16 cellular contexts compared by ENCODE assay signal in the genomic region with DNA sequence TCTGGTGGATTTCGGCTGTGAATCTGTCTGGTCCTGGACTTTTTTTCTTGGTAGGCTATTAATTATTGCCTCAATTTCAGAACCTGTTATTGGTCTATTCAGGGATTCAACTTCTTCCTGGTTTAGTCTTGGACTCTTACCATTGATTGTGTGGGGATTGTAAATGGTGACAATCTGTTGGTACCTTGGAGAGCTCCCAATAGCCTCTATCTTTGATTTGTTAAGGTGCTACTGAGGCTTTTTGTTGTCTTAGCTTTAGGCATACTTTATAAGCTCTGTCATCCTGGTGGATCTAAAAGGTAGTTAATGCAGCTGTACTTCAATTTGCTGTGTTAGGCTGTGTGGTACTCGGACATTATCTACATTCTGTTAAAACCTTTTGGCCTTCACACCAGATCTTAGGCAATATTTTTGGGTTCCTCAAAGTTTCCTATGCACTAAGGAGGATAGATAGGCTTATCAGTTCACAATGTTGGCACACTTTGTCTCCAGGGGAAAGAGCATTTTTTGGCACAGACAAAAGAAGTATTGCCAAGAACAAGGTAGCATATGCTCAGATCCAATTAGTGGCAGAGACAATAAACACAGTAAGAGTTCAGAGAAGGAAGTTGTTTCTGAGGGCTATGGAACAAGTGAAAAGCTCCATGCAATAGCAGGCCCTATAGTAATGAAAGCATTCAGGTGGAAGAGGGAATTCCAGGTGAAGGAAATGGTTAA.
DNase-seq lines count a peak whose midpoint lies in the region; ATAC-seq, FAIRE-seq and TF ChIP-seq lines count a peak whose summit lies in the region.
"Had no signal": no experiment of that assay in that cellular context is flagged by ENCODE, and none has a peak within 500 bp of the region (broad histone marks: within the 10 kb centered on the region; RNA-seq: fewer than 3 reads in every experiment).

No MANE protein-coding gene starts in this region.

- no TSS peak for BruUV-seq in K562 (replicated peaks; lab: Mats Ljungman, UMichigan)

- H3K4me3 ChIP-seq in H7 (ENCODE audit: insufficient read depth, low read depth, low read length) (no peak overlapping the region), NB4 (ENCODE audit: low read depth, low read length) (no peak overlapping the region), K562 (no peak overlapping the region)
- H3K4me3 ChIP-seq: tibial artery had no signal

- no peak for TF ChIP-seq RAD21 in K562 (CRISPR knock-in tag; conservative IDR thresholded peaks at IDR 0.05 in 1 of 2, IDR thresholded peaks at IDR 0.05 in 1 of 2)

- ATAC-seq in K562 (no peak), GM21367 (IDR thresholded peaks at IDR 0.05; ENCODE audit: unreplicated experiment) (no peak)
- ATAC-seq: activated naive CD4-positive, alpha-beta T cell treated with anti-CD3 and anti-CD28 coated beads, Interleukin-2, amount 50 U/mL, for 72 hours; Right ventricle myocardium inferior had no signal

- intact Hi-C loops in K562 (cut with micrococcal nuclease) = no loop called here

- H3K4me2 ChIP-seq in K562 (ENCODE audit: insufficient read depth, low read length) = no peak overlapping the region

- H2AFZ ChIP-seq in K562 (ENCODE audit: low read depth, low read length) = no peak overlapping the region
- H2AFZ ChIP-seq: parathyroid adenoma had no signal

- CTCF ChIA-PET in K562 (lab: Yijun Ruan, JAX; ENCODE audit: low intra/inter-chr PET ratio) = no interaction called here

- peak; percentile 11 for DNase-seq in H7
- DNase-seq in NB4 (ENCODE audit: low read depth) = peak; percentile 14
- DNase-seq in K562 (ENCODE audit: extremely low read depth in 1 of 4, low spot score in 3 of 4) = no peak
- DNase-seq in left kidney (ENCODE audit: low read depth, low spot score) = peak; percentile 68
- DNase-seq in epidermal melanocyte (ENCODE audit: insufficient read length, low spot score) = no peak
- no peak for DNase-seq in NCI-H774 (lab: John Stamatoyannopoulos, UW)
- DNase-seq: CD8-positive, alpha-beta memory T cell; effector CD4-positive, alpha-beta T cell; KG1; stimulated activated CD4-positive, alpha-beta T cell treated with anti-CD3 and anti-CD28 coated beads, Interleukin-15, amount 100 ng/mL, for 24 hours; tibial artery had no signal

- H3K9me3 ChIP-seq in K562 (replicated peaks; ENCODE audit: control insufficient read depth, insufficient read depth, low read depth, low read length) = no peaks in the 10 kb centered on the region
- H3K9me3 ChIP-seq: tibial artery had no signal

- no peaks in the 10 kb centered on the region for H3K4me1 ChIP-seq in K562 (replicated peaks in 1 of 2; ENCODE audit: control insufficient read depth in 2 of 2, insufficient read depth in 2 of 2, low read length in 2 of 2)
- H3K4me1 ChIP-seq: parathyroid adenoma, tibial artery had no signal

- no peak overlapping the region for H3K27ac ChIP-seq in K562 (ENCODE audit: extremely low read depth, low read depth, low read length)
- H3K27ac ChIP-seq: parathyroid adenoma, tibial artery had no signal

- H3K27me3 ChIP-seq in H7 (ENCODE audit: control insufficient read depth, insufficient read depth, low read length) (no peaks in the 10 kb centered on the region), K562 (ENCODE audit: control insufficient read depth in 2 of 2, insufficient read depth in 2 of 2, low read length in 2 of 2) (no peaks in the 10 kb centered on the region)
- H3K27me3 ChIP-seq: tibial artery had no signal

- no peaks in the 10 kb centered on the region for H3K79me2 ChIP-seq in K562 (ENCODE audit: control insufficient read depth, insufficient read depth, low read length)
- H3K79me2 ChIP-seq: parathyroid adenoma had no signal

- H3K9me1 ChIP-seq in K562 (ENCODE audit: control insufficient read depth, insufficient read depth, low read length) = no peaks in the 10 kb centered on the region

- H3K9ac ChIP-seq in K562 (ENCODE audit: insufficient read depth in 1 of 2, low read depth in 2 of 2, low read length in 2 of 2) = no peak overlapping the region
- H3K9ac ChIP-seq: parathyroid adenoma had no signal

- in situ Hi-C loops in K562 (cut with MboI) = no loop called here

- 0% methylated on average over 2 of the region's 2 CpGs for WGBS in K562 (ENCODE audit: insufficient coverage, low coverage, missing lambda C conversion rate)

- POLR2A ChIA-PET in K562 (lab: Yijun Ruan, JAX) = no interaction called here

- H3K36me3 ChIP-seq in H7 (replicated peaks; ENCODE audit: control insufficient read depth, insufficient read depth, low read length) (no peaks in the 10 kb centered on the region), K562 (ENCODE audit: control insufficient read depth, insufficient read depth, low read length) (no peaks in the 10 kb centered on the region)
- H3K36me3 ChIP-seq: tibial artery had no signal

- no peaks in the 10 kb centered on the region for H4K20me1 ChIP-seq in K562 (replicated peaks; ENCODE audit: control insufficient read depth, insufficient read depth, low read length)

- no peak for TF ChIP-seq EP300 in K562 (IDR thresholded peaks at IDR 0.05; ENCODE audit: low read length)

- TF ChIP-seq POLR2A in NB4 (IDR thresholded peaks at IDR 0.05; ENCODE audit: extremely low read depth, insufficient read length) (no peak), K562 (conservative IDR thresholded peaks at IDR 0.05) (no peak)

- FAIRE-seq in K562 (lab: Jason Lieb, UNC) = no peak
- FAIRE-seq: TTC549 had no signal

- TF ChIP-seq CTCF in NB4 (IDR thresholded peaks at IDR 0.05; ENCODE audit: low read depth, low read length) (no peak), K562 (IDR thresholded peaks at IDR 0.05 in 2 of 3, conservative IDR thresholded peaks at IDR 0.05 in 1 of 3; ENCODE audit: insufficient read depth in 2 of 3, low read depth in 1 of 3, low read length in 3 of 3) (no peak)

TF ChIP-seq in K562, 482 proteins besides CTCF, POLR2A, EP300 and RAD21:
- no peak for TF ChIP-seq FOSL1 (tag; conservative IDR thresholded peaks at IDR 0.05)
- TF ChIP-seq MIER1 (IDR thresholded peaks at IDR 0.05; ENCODE audit: low read depth) = 0 out of 2 replicates have a peak, but pooled peaks have one; percentile 66
- TF ChIP-seq, protein P1, sequence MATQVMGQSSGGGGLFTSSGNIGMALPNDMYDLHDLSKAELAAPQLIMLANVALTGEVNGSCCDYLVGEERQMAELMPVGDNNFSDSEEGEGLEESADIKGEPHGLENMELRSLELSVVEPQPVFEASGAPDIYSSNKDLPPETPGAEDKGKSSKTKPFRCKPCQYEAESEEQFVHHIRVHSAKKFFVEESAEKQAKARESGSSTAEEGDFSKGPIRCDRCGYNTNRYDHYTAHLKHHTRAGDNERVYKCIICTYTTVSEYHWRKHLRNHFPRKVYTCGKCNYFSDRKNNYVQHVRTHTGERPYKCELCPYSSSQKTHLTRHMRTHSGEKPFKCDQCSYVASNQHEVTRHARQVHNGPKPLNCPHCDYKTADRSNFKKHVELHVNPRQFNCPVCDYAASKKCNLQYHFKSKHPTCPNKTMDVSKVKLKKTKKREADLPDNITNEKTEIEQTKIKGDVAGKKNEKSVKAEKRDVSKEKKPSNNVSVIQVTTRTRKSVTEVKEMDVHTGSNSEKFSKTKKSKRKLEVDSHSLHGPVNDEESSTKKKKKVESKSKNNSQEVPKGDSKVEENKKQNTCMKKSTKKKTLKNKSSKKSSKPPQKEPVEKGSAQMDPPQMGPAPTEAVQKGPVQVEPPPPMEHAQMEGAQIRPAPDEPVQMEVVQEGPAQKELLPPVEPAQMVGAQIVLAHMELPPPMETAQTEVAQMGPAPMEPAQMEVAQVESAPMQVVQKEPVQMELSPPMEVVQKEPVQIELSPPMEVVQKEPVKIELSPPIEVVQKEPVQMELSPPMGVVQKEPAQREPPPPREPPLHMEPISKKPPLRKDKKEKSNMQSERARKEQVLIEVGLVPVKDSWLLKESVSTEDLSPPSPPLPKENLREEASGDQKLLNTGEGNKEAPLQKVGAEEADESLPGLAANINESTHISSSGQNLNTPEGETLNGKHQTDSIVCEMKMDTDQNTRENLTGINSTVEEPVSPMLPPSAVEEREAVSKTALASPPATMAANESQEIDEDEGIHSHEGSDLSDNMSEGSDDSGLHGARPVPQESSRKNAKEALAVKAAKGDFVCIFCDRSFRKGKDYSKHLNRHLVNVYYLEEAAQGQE (CRISPR knock-in tag; IDR thresholded peaks at IDR 0.05; ENCODE audit: low read depth) = 0 out of 2 replicates have a peak, but pooled peaks have one; percentile 61
- peak; percentile 90 for TF ChIP-seq EHMT2 (IDR thresholded peaks at IDR 0.05)

Comparison
In these comparisons a context has a peak if more than half of its experiments do, and no peak if none do; other contexts are left out.
1. DNase-seq: peak in H7 (single experiment), NB4 (single experiment) and left kidney (single experiment); none in K562 (0 of 4), epidermal melanocyte (single experiment) and NCI-H774 (single experiment).